11 cellular contexts compared by ENCODE assay signal in genomic region chr2:48566582-48566981, GRCh38. TPM values are rescaled to one million over a fixed set of nuclear protein-coding genes. Genes with fewer than 3 reads are reported as not detected.
DNase-seq lines count a peak whose midpoint lies in the region; ATAC-seq and TF ChIP-seq lines count a peak whose summit lies in the region.
"Had no signal": no experiment of that assay in that cellular context is flagged by ENCODE, and none has a peak within 500 bp of the region (broad histone marks: within the 10 kb centered on the region; RNA-seq: fewer than 3 reads in every experiment).

No MANE protein-coding gene starts in this region.

- no peak overlapping the region for H3K4me2 ChIP-seq in parathyroid adenoma (ENCODE audit: low read length)

- ATAC-seq in GM19455 (IDR thresholded peaks at IDR 0.05; ENCODE audit: unreplicated experiment) (no peak), HG03439 (IDR thresholded peaks at IDR 0.05; ENCODE audit: unreplicated experiment) (no peak), GM18498 (IDR thresholded peaks at IDR 0.05; ENCODE audit: unreplicated experiment) (no peak)

- DNase-seq in D341Med (ENCODE audit: low spot score) (peak; percentile 52), RPMI7951 (ENCODE audit: low read depth) (peak; percentile 41), fibroblast of peridontal ligament (ENCODE audit: extremely low read depth) (peak; percentile 64), NCI-H526 (lab: John Stamatoyannopoulos, UW) (no peak)
- DNase-seq: SIG-M5, transverse colon had no signal

- H3K4me1 ChIP-seq in parathyroid adenoma = peaks cover 10% of the 10 kb centered on the region

- no peak overlapping the region for H3K9ac ChIP-seq in parathyroid adenoma

- H3K36me3 ChIP-seq in parathyroid adenoma (ENCODE audit: control insufficient read depth, insufficient read depth, low read length) = no peaks in the 10 kb centered on the region
- H3K36me3 ChIP-seq: transverse colon had no signal

- no peaks in the 10 kb centered on the region for H3K9me3 ChIP-seq in parathyroid adenoma (ENCODE audit: control insufficient read depth, low read length)
- H3K9me3 ChIP-seq: transverse colon had no signal

- peak overlapping the region; percentile 25 for H2AFZ ChIP-seq in parathyroid adenoma

- H3K27ac ChIP-seq in parathyroid adenoma = no peak overlapping the region

- H3K27me3 ChIP-seq in parathyroid adenoma (ENCODE audit: control insufficient read depth, insufficient read depth, low read length) = no peaks in the 10 kb centered on the region
- H3K27me3 ChIP-seq: transverse colon had no signal

- H3K4me3 ChIP-seq in parathyroid adenoma (ENCODE audit: low read depth, low read length) = no peak overlapping the region
- H3K4me3 ChIP-seq: transverse colon had no signal

- H3K79me2 ChIP-seq in parathyroid adenoma = no peaks in the 10 kb centered on the region

- peak; percentile 38 for TF ChIP-seq CTCF in parathyroid adenoma (IDR thresholded peaks at IDR 0.05)

RNA-seq across cellular contexts. Expression of gene STON1, which starts 36.6 kb away (rescaled TPM):
- total RNA-seq in RPMI7951 (2014; rRNA removed; shearing (Covaris generic)) = 6.7 and 7.0 TPM in 2 replicates

RNA-seq across cellular contexts. Expression of gene GTF2A1L, which starts 51.1 kb away (rescaled TPM):
- total RNA-seq in RPMI7951 (2014; rRNA removed; shearing (Covaris generic)) = 0.29 and 0.60 TPM in 2 replicates
- total RNA-seq: Daoy had no signal

Comparison
In these comparisons a context has a peak if more than half of its experiments do, and no peak if none do; other contexts are left out.
1. DNase-seq: peak in D341Med (single experiment), RPMI7951 (single experiment) and fibroblast of peridontal ligament (single experiment); none in NCI-H526 (0 of 2).